Comparison of ENCODE assay signal across 23 cellular contexts in genomic region chr17:65888649-65889048, GRCh38.
DNase-seq lines count a peak whose midpoint lies in the region; ATAC-seq and TF ChIP-seq lines count a peak whose summit lies in the region.
"Had no signal": no experiment of that assay in that cellular context is flagged by ENCODE, and none has a peak within 500 bp of the region (broad histone marks: within the 10 kb centered on the region; RNA-seq: fewer than 3 reads in every experiment).

No MANE protein-coding gene starts in this region.

- ATAC-seq in upper lobe of right lung (peak; percentile 20), lower lobe of right lung (no peak)
- ATAC-seq: activated T-helper 17 cell treated with anti-CD3 and anti-CD28 coated beads, Interleukin-2, amount 50 U/mL, for 72 hours; HepG2; left ventricle myocardium superior; mucosa of descending colon; stimulated activated naive CD8-positive, alpha-beta T cell treated with anti-CD3 and anti-CD28 coated beads, Interleukin-15, Interleukin-2, amounts not matched to agents 100 U/mL and 50 U/mL, for 24 hours had no signal

- H3K36me3 Mint-ChIP-seq in activated T-helper 1 cell treated with anti-CD3 and anti-CD28 coated beads, Interleukin-12 subunit alpha, Interleukin-12 subunit beta, Interleukin-2, Interleukin-4 antibody, amounts not matched to agents 30 ng/mL and 10 ng/mL and 1 ng/mL, durations not matched to agents 14 hours and 24 hours and 36 hours (ENCODE audit: low read depth): no peaks in the 10 kb centered on the region
- H3K36me3 Mint-ChIP-seq: activated naive CD8-positive, alpha-beta T cell treated with anti-CD3 and anti-CD28 coated beads for 36 hours had no signal

- H3K27me3 Mint-ChIP-seq in activated T-helper 1 cell treated with anti-CD3 and anti-CD28 coated beads, Interleukin-12 subunit alpha, Interleukin-12 subunit beta, Interleukin-2, Interleukin-4 antibody, amounts not matched to agents 30 ng/mL and 10 ng/mL and 1 ng/mL, durations not matched to agents 14 hours and 24 hours and 36 hours (ENCODE audit: insufficient read depth): no peaks in the 10 kb centered on the region
- H3K27me3 Mint-ChIP-seq: activated naive CD8-positive, alpha-beta T cell treated with anti-CD3 and anti-CD28 coated beads for 36 hours; activated T-helper 17 cell treated with anti-CD3 and anti-CD28 coated beads, Interleukin-2, amount 50 U/mL, for 72 hours had no signal

- H3K9me3 ChIP-seq in adipocyte (ENCODE audit: control insufficient read depth, low read length) (no peaks in the 10 kb centered on the region), upper lobe of right lung (no peaks in the 10 kb centered on the region), lower lobe of right lung (no peaks in the 10 kb centered on the region)
- H3K9me3 ChIP-seq: BLaER1, Caco-2, mucosa of descending colon, Peyer's patch, SJSA1 had no signal

- H3K9ac ChIP-seq in adipocyte (ENCODE audit: low read length): no peak overlapping the region
- H3K9ac ChIP-seq: BLaER1 had no signal

- H3K4me1 ChIP-seq in adipocyte (ENCODE audit: control insufficient read depth, insufficient read depth, low read length) (peaks cover 21% of the 10 kb centered on the region), upper lobe of right lung (peaks cover 4% of the 10 kb centered on the region), lower lobe of right lung (no peaks in the 10 kb centered on the region)
- H3K4me1 ChIP-seq: BLaER1, Caco-2, Peyer's patch, SJSA1 had no signal

- no peaks in the 10 kb centered on the region for H3K4me1 Mint-ChIP-seq in activated T-helper 1 cell treated with anti-CD3 and anti-CD28 coated beads, Interleukin-12 subunit alpha, Interleukin-12 subunit beta, Interleukin-2, Interleukin-4 antibody, amounts not matched to agents 30 ng/mL and 10 ng/mL and 1 ng/mL, durations not matched to agents 14 hours and 24 hours and 36 hours (ENCODE audit: low read depth)
- H3K4me1 Mint-ChIP-seq: activated T-helper 17 cell treated with anti-CD3 and anti-CD28 coated beads, Interleukin-2, amount 50 U/mL, for 72 hours had no signal

- H3K36me3 ChIP-seq in adipocyte (ENCODE audit: control insufficient read depth, insufficient read depth, low read length, severe bottlenecking): no peaks in the 10 kb centered on the region
- H3K36me3 ChIP-seq in upper lobe of right lung: no peaks in the 10 kb centered on the region
- no peaks in the 10 kb centered on the region for H3K36me3 ChIP-seq in lower lobe of right lung
- H3K36me3 ChIP-seq: BLaER1, Peyer's patch, SJSA1 had no signal

- TF ChIP-seq CTCF in fibroblast of the aortic adventitia (IDR thresholded peaks at IDR 0.05; ENCODE audit: insufficient read depth, low read length) (no peak), upper lobe of right lung (IDR thresholded peaks at IDR 0.05) (no peak), lower lobe of right lung (IDR thresholded peaks at IDR 0.05) (no peak)

- no peak overlapping the region for H3K4me3 ChIP-seq in adipocyte (ENCODE audit: low read length)
- H3K4me3 ChIP-seq in fibroblast of the aortic adventitia (ENCODE audit: low read depth, low read length): no peak overlapping the region
- no peak overlapping the region for H3K4me3 ChIP-seq in upper lobe of right lung
- H3K4me3 ChIP-seq in lower lobe of right lung: no peak overlapping the region
- H3K4me3 ChIP-seq: BLaER1, mucosa of descending colon, Peyer's patch, SJSA1 had no signal

- no peak overlapping the region for H3K27ac ChIP-seq in upper lobe of right lung
- H3K27ac ChIP-seq in lower lobe of right lung: no peak overlapping the region
- H3K27ac ChIP-seq: BLaER1, Peyer's patch, SJSA1 had no signal

- H3K27ac Mint-ChIP-seq in activated T-helper 1 cell treated with anti-CD3 and anti-CD28 coated beads, Interleukin-12 subunit alpha, Interleukin-12 subunit beta, Interleukin-2, Interleukin-4 antibody, amounts not matched to agents 30 ng/mL and 10 ng/mL and 1 ng/mL, durations not matched to agents 14 hours and 24 hours and 36 hours: no peak overlapping the region
- H3K27ac Mint-ChIP-seq: activated naive CD8-positive, alpha-beta T cell treated with anti-CD3 and anti-CD28 coated beads for 36 hours; activated T-helper 17 cell treated with anti-CD3 and anti-CD28 coated beads, Interleukin-2, amount 50 U/mL, for 72 hours; T-helper 1 cell treated with Interleukin-12 subunit alpha and Interleukin-12 subunit beta and Interleukin-4 antibody, amounts not matched to agents 30 μg/mL and 1 μg/mL, for 36 hours had no signal

- no peaks in the 10 kb centered on the region for H3K27me3 ChIP-seq in adipocyte (replicated peaks; ENCODE audit: control insufficient read depth, insufficient read depth, low read length)
- no peaks in the 10 kb centered on the region for H3K27me3 ChIP-seq in upper lobe of right lung
- H3K27me3 ChIP-seq in lower lobe of right lung (ENCODE audit: low read depth): no peaks in the 10 kb centered on the region
- H3K27me3 ChIP-seq: BLaER1, Peyer's patch, SJSA1 had no signal

- DNase-seq in GM04503 (ENCODE audit: low read depth) (peak; percentile 43), adipocyte (ENCODE audit: low read depth) (peak; percentile 25), fibroblast of the aortic adventitia (ENCODE audit: low read depth) (peak; percentile 98), upper lobe of right lung (no peak), ureter (ENCODE audit: low spot score) (no peak), lower lobe of right lung (no peak)
- no peak for DNase-seq in activated T-helper 1 cell treated with anti-CD3 and anti-CD28 coated beads, Interleukin-12 subunit alpha, Interleukin-12 subunit beta, Interleukin-2, Interleukin-4 antibody, amounts not matched to agents 30 ng/mL and 10 ng/mL and 1 ng/mL, durations not matched to agents 14 hours and 24 hours and 36 hours (ENCODE audit: low spot score)
- DNase-seq: activated CD4-positive, alpha-beta T cell treated with anti-CD3 and anti-CD28 coated beads for 48 hours; activated naive CD8-positive, alpha-beta T cell treated with anti-CD3 and anti-CD28 coated beads for 36 hours; Caco-2; cortex of kidney; left ventricle myocardium superior; mucosa of descending colon; NCI-H510A treated with DMSO at 0.1 percent for 48 hours; Peyer's patch; retina; stimulated activated CD4-positive, alpha-beta T cell treated with anti-CD3 and anti-CD28 coated beads, Interleukin-4, amount 100 ng/mL, for 24 hours; stimulated activated naive CD8-positive, alpha-beta T cell treated with anti-CD3 and anti-CD28 coated beads, Interleukin-15, Interleukin-2, amounts not matched to agents 100 U/mL and 50 U/mL, for 24 hours had no signal

- H3K9me3 Mint-ChIP-seq in activated T-helper 1 cell treated with anti-CD3 and anti-CD28 coated beads, Interleukin-12 subunit alpha, Interleukin-12 subunit beta, Interleukin-2, Interleukin-4 antibody, amounts not matched to agents 30 ng/mL and 10 ng/mL and 1 ng/mL, durations not matched to agents 14 hours and 24 hours and 36 hours: no peaks in the 10 kb centered on the region
- H3K9me3 Mint-ChIP-seq: activated naive CD8-positive, alpha-beta T cell treated with anti-CD3 and anti-CD28 coated beads for 36 hours; activated T-helper 17 cell treated with anti-CD3 and anti-CD28 coated beads, Interleukin-2, amount 50 U/mL, for 72 hours; T-helper 1 cell treated with Interleukin-12 subunit alpha and Interleukin-12 subunit beta and Interleukin-4 antibody, amounts not matched to agents 30 μg/mL and 1 μg/mL, for 36 hours had no signal

- intact Hi-C loops in upper lobe of right lung (cut with DNase I) (no loop called here), lower lobe of right lung (cut with DNase I) (no loop called here)
- intact Hi-C loops in activated T-helper 1 cell treated with anti-CD3 and anti-CD28 coated beads, Interleukin-12 subunit alpha, Interleukin-12 subunit beta, Interleukin-2, Interleukin-4 antibody, amounts not matched to agents 30 ng/mL and 10 ng/mL and 1 ng/mL, durations not matched to agents 14 hours and 24 hours and 36 hours (cut with micrococcal nuclease): no loop called here

- H3K4me3 Mint-ChIP-seq in activated T-helper 1 cell treated with anti-CD3 and anti-CD28 coated beads, Interleukin-12 subunit alpha, Interleukin-12 subunit beta, Interleukin-2, Interleukin-4 antibody, amounts not matched to agents 30 ng/mL and 10 ng/mL and 1 ng/mL, durations not matched to agents 14 hours and 24 hours and 36 hours: no peak overlapping the region
- H3K4me3 Mint-ChIP-seq: activated naive CD8-positive, alpha-beta T cell treated with anti-CD3 and anti-CD28 coated beads for 36 hours; activated T-helper 17 cell treated with anti-CD3 and anti-CD28 coated beads, Interleukin-2, amount 50 U/mL, for 72 hours; T-helper 1 cell treated with Interleukin-12 subunit alpha and Interleukin-12 subunit beta and Interleukin-4 antibody, amounts not matched to agents 30 μg/mL and 1 μg/mL, for 36 hours had no signal

Comparison
In these comparisons a context has a peak if more than half of its experiments do, and no peak if none do; other contexts are left out.
1. DNase-seq: peak in GM04503 (single experiment), adipocyte (single experiment) and fibroblast of the aortic adventitia (single experiment); none in upper lobe of right lung (single experiment), ureter (single experiment), activated T-helper 1 cell treated with anti-CD3 and anti-CD28 coated beads, Interleukin-12 subunit alpha, Interleukin-12 subunit beta, Interleukin-2, Interleukin-4 antibody, amounts not matched to agents 30 ng/mL and 10 ng/mL and 1 ng/mL, durations not matched to agents 14 hours and 24 hours and 36 hours (single experiment) and lower lobe of right lung (single experiment).